ENCODE assay signal across 16 cellular contexts in the genomic region with DNA sequence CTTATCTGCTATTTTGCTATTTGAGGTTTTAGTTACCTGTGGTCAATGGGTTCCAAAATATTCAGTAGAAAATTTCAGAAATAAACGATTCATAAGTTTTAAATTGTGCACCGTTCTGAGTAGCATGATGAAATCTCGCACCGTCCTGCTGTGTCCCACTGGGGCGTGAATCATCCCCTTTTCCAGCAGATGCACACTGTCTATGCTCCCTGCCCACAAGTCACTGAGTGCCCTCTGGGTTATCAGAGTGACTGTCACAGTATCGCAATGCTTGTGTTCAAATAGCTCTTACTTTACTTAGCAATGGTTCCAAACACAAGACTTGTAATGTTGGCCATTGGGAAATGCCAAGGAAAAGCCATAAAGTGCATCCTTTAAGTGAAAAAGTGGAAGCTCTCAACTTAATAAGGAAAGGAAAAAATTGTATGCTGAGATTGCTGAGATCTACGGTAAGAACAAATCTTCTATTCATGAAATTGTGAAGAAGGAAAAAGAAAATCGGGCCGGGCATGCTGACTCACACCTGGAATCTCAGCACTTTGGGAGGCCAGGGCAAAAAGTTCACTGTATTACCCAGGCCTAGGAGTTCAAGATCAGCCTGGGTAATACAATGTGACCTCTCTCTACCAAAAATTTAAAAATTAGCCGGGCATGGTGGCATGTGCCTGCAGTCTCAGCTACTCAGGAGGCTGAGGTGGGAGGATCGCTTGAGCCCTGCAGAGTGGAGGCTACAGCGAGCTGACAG. TPM values are rescaled to one million over a fixed set of nuclear protein-coding genes. Genes with fewer than 3 reads are reported as not detected.
DNase-seq lines count a peak whose midpoint lies in the region; ATAC-seq and TF ChIP-seq lines count a peak whose summit lies in the region.
"Had no signal": no experiment of that assay in that cellular context is flagged by ENCODE, and none has a peak within 500 bp of the region (broad histone marks: within the 10 kb centered on the region; RNA-seq: fewer than 3 reads in every experiment).

No MANE protein-coding gene starts in this region.

- POLR2A ChIA-PET in HCT116 (lab: Charles Lee): no interaction called here

- TF ChIP-seq POLR2A in HCT116 (IDR thresholded peaks at IDR 0.05; ENCODE audit: borderline replicate concordance, extremely low read depth, insufficient read depth, insufficient read length): no peak

- no peak for TF ChIP-seq RAD21 in HCT116 (IDR thresholded peaks at IDR 0.05; ENCODE audit: low read depth)

- intact Hi-C loops in HCT116 (cut with micrococcal nuclease): no loop called here

- no peak overlapping the region for H3K9ac ChIP-seq in HCT116 (ENCODE audit: low read length)
- H3K9ac ChIP-seq: BLaER1 treated with 17β-estradiol and CSF1 and Interleukin-3, amounts not matched to agents 10 nM and 100 nM had no signal

- no peaks in the 10 kb centered on the region for H3K9me2 ChIP-seq in HCT116 (ENCODE audit: insufficient read depth)

- TF ChIP-seq CTCF in HCT116 (IDR thresholded peaks at IDR 0.05 in 2 of 3, conservative IDR thresholded peaks at IDR 0.05 in 1 of 3; ENCODE audit: borderline replicate concordance in 1 of 3, insufficient read depth in 1 of 3, low read depth in 2 of 3, low read length in 2 of 3) (no peak), fibroblast of mammary gland (conservative IDR thresholded peaks at IDR 0.05; ENCODE audit: control insufficient read depth, insufficient read depth, low read depth, low read length) (no peak), thoracic aorta (IDR thresholded peaks at IDR 0.05) (no peak)

- DNase-seq in HCT116 (ENCODE audit: low read depth, low spot score) (no peak), RPMI7951 (ENCODE audit: low read depth) (peak; percentile 29), fibroblast of mammary gland (ENCODE audit: low read depth) (peak; percentile 31), thoracic aorta (ENCODE audit: low spot score) (no peak), NCI-H187 treated with DMSO at 0.1 percent for 48 hours (lab: John Stamatoyannopoulos, UW) (no peak)
- no peak for DNase-seq in activated naive CD4-positive, alpha-beta T cell treated with Interleukin-2 at 50 U/mL for 16 hours
- DNase-seq: CD8-positive, alpha-beta T cell; DMS 273 treated with DMSO at 0.1 percent for 48 hours; DND-41; EL had no signal

- no peaks in the 10 kb centered on the region for H3K79me2 ChIP-seq in HCT116 (ENCODE audit: insufficient read depth, low read length)

- H3K4me3 ChIP-seq in HCT116 (replicated peaks in 1 of 2; ENCODE audit: low read depth in 1 of 2, low read length in 2 of 2) (no peak overlapping the region), fibroblast of mammary gland (ENCODE audit: control insufficient read depth, low read depth, low read length) (no peak overlapping the region), thoracic aorta (no peak overlapping the region)
- H3K4me3 ChIP-seq: BLaER1 treated with 17β-estradiol and CSF1 and Interleukin-3, amounts not matched to agents 10 nM and 100 nM; GM12878; HAP-1 had no signal

- CTCF ChIA-PET in HCT116 (lab: Charles Lee): interaction anchor here (1.3 to 1.6 kb wide), 2 partner anchors 8 to 60 kb away, joined by 6 to 7 read pairs; no protein-coding TSS in a partner anchor

- H3K27ac ChIP-seq in HCT116 (ENCODE audit: low read depth, low read length): no peak overlapping the region
- peak overlapping the region; percentile 65 to 82 for H3K27ac ChIP-seq in thoracic aorta
- H3K27ac ChIP-seq: BLaER1 treated with 17β-estradiol and CSF1 and Interleukin-3, amounts not matched to agents 10 nM and 100 nM had no signal

- no peaks in the 10 kb centered on the region for H3K27me3 ChIP-seq in HCT116 (ENCODE audit: insufficient read depth, low read length)
- no peaks in the 10 kb centered on the region for H3K27me3 ChIP-seq in thoracic aorta (replicated peaks; ENCODE audit: insufficient read depth)
- H3K27me3 ChIP-seq: BLaER1 treated with 17β-estradiol and CSF1 and Interleukin-3, amounts not matched to agents 10 nM and 100 nM had no signal

- RAD21 ChIA-PET in HCT116 (lab: Charles Lee; ENCODE audit: low non-redundant PET in 1 of 2, low total read pairs in 2 of 2, uncharacterized antibody in 2 of 2, unreplicated experiment in 2 of 2): no interaction called here

- no peaks in the 10 kb centered on the region for H3K36me3 ChIP-seq in HCT116 (ENCODE audit: control insufficient read depth in 1 of 2, insufficient read depth in 2 of 2, low read length in 2 of 2)
- no peaks in the 10 kb centered on the region for H3K36me3 ChIP-seq in thoracic aorta
- H3K36me3 ChIP-seq: BLaER1 treated with 17β-estradiol and CSF1 and Interleukin-3, amounts not matched to agents 10 nM and 100 nM; HAP-1 had no signal

- no TSS peak for BruUV-seq in HCT116 (replicated peaks; lab: Mats Ljungman, UMichigan)

- H3K9me3 ChIP-seq in HCT116 (ENCODE audit: control insufficient read depth in 1 of 2, insufficient read depth in 1 of 2, low read depth in 1 of 2, low read length in 2 of 2) (no peaks in the 10 kb centered on the region), thoracic aorta (no peaks in the 10 kb centered on the region)
- H3K9me3 ChIP-seq: BLaER1 treated with 17β-estradiol and CSF1 and Interleukin-3, amounts not matched to agents 10 nM and 100 nM; HAP-1 had no signal

- peak overlapping the region; percentile 30; the same call in 1 of the 2 replicates for H3K4me2 ChIP-seq in HCT116 (ENCODE audit: low read length)
- H3K4me2 ChIP-seq: BLaER1 treated with 17β-estradiol and CSF1 and Interleukin-3, amounts not matched to agents 10 nM and 100 nM had no signal

- no peak overlapping the region for H2AFZ ChIP-seq in HCT116 (ENCODE audit: low read depth, low read length, poor library complexity, severe bottlenecking)

- no peaks in the 10 kb centered on the region for H4K20me1 ChIP-seq in HCT116 (ENCODE audit: insufficient read depth)
- H4K20me1 ChIP-seq: BLaER1 treated with 17β-estradiol and CSF1 and Interleukin-3, amounts not matched to agents 10 nM and 100 nM had no signal

- peaks cover 4 to 10% of the 10 kb centered on the region in 2 experiments; a peak in 3 of 4 replicates for H3K4me1 ChIP-seq in HCT116 (ENCODE audit: control insufficient read depth in 1 of 2, insufficient read depth in 2 of 2, low read length in 2 of 2)
- peaks cover 6 to 8% of the 10 kb centered on the region in 2 donors for H3K4me1 ChIP-seq in thoracic aorta (ENCODE audit: control insufficient read depth in 1 of 2, low read depth in 2 of 2)
- H3K4me1 ChIP-seq: BLaER1 treated with 17β-estradiol and CSF1 and Interleukin-3, amounts not matched to agents 10 nM and 100 nM had no signal

- peak; percentile 79 for ATAC-seq in HCT116
- no peak for ATAC-seq in thoracic aorta (ENCODE audit: insufficient number of reproducible peaks, low FRiP score, low read depth)
- ATAC-seq in HG03025 (IDR thresholded peaks at IDR 0.05; ENCODE audit: low FRiP score, unreplicated experiment): no peak
- ATAC-seq: CD8-positive, alpha-beta T cell; GM12878 had no signal

TF ChIP-seq in HCT116, 20 proteins besides CTCF, POLR2A, EP300 and RAD21 (continues in another document):
- TF ChIP-seq CEBPB (IDR thresholded peaks at IDR 0.05; ENCODE audit: low read depth) (no peak), SRF (IDR thresholded peaks at IDR 0.05; ENCODE audit: low read depth) (no peak), YY1 (IDR thresholded peaks at IDR 0.05; ENCODE audit: extremely low read depth, insufficient replicate concordance, low read depth, low read length) (no peak), REST (IDR thresholded peaks at IDR 0.05; ENCODE audit: low read depth) (no peak), ATF3 (IDR thresholded peaks at IDR 0.05) (no peak)

RNA-seq across cellular contexts. Expression of gene COL4A3, which starts 13.3 kb away (rescaled TPM):
- total RNA-seq in HCT116 (2021; ENCODE audit: unreplicated experiment) (4.9 TPM), thoracic aorta (10 to 100 TPM; 29.6 to 36.7 TPM)
- polyA plus RNA-seq in HCT116 (2012): 3.7 and 4.3 TPM in 2 replicates
- 0.29 and 1.2 TPM in 2 replicates for total RNA-seq in RPMI7951 (2014; rRNA removed; shearing (Covaris generic))
- total RNA-seq: A172, H4 had no signal

RNA-seq across cellular contexts. Expression of gene COL4A4, which starts 13.8 kb away (rescaled TPM):
- total RNA-seq in HCT116 (2021; ENCODE audit: unreplicated experiment) (5.9 TPM), thoracic aorta (10 to 100 TPM; 17.2 to 34.0 TPM)
- polyA plus RNA-seq in HCT116 (2012): 1.9 and 2.0 TPM in 2 replicates
- total RNA-seq in RPMI7951 (2014; rRNA removed; shearing (Covaris generic)): 0.72 and 1.4 TPM in 2 replicates
- total RNA-seq: CD8-positive, alpha-beta T cell had no signal

Comparison
In these comparisons a context has a peak if more than half of its experiments do, and no peak if none do; other contexts are left out.
1. DNase-seq: peak in RPMI7951 (single experiment) and fibroblast of mammary gland (single experiment); none in HCT116 (single experiment), thoracic aorta (single experiment), activated naive CD4-positive, alpha-beta T cell treated with Interleukin-2 at 50 U/mL for 16 hours (single experiment) and NCI-H187 treated with DMSO at 0.1 percent for 48 hours (single experiment).